13 cellular contexts compared by ENCODE assay signal in the genomic region with DNA sequence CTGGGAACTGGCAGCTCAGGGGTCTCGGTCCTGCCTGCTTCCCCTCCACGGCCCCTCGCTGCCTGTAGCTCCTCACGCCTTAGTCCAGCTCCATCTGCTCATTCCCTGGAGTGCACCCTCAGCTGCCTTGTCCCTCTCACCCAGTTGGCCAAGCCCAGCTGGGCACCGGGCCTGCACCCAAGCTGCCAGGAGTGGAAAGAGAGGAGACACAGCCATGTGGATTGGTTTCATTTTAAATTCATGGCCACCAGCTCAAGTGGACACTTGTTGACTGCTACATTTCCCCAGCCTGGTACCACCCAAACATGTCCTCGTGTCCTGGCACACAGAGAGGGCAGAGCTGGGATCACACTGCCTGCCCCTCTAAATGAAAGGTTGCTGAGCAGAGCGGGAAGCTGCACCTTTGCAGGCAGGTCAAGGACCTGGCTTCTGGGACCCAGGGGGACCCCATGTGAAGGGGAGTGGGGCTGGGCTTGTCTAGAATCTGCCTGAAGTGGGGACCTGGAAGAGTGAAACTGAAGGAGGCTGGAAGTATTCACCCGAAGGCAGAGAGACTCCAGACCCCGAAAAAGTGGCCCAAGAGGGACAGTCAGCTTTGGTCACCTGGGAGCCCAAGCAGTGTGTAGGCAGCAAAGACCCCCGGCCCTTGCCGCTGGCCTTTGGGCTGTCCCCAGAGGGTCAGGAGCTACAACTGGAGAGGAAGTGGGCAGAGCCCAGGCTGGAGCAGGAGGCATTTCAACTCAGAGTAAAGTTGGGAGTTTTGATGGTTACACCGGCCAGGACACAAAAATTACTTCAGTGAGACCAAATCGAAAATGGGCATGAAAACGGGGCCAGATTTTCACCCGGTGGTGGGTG. TPM values are rescaled to one million over a fixed set of nuclear protein-coding genes. Genes with fewer than 3 reads are reported as not detected.
DNase-seq lines count a peak whose midpoint lies in the region; TF ChIP-seq lines count a peak whose summit lies in the region.
"Had no signal": no experiment of that assay in that cellular context is flagged by ENCODE, and none has a peak within 500 bp of the region (broad histone marks: within the 10 kb centered on the region; RNA-seq: fewer than 3 reads in every experiment).

No MANE protein-coding gene starts in this region.

- TF ChIP-seq CTCF in breast epithelium (IDR thresholded peaks at IDR 0.05) = no peak
- TF ChIP-seq CTCF in GM10266 (IDR thresholded peaks at IDR 0.05; ENCODE audit: control insufficient read depth, insufficient read depth, low read depth, missing control alignments) = no peak

- peaks cover 6 to 12% of the 10 kb centered on the region in 2 donors for H3K4me1 ChIP-seq in breast epithelium

- peak overlapping the region; percentile 87 to 88 for H3K27ac ChIP-seq in breast epithelium

- DNase-seq in C1 segment of cervical spinal cord (lab: John Stamatoyannopoulos, UW) (peak in 8 of 14 donors; percentile 18 to 53 (median 38)), breast epithelium (ENCODE audit: low spot score in 2 of 2) (no peak), hippocampal formation (lab: John Stamatoyannopoulos, UW) (peak; percentile 36 to 46), posterior cingulate gyrus (peak in 7 of 10 donors; percentile 52 to 94 (median 66)), GM10266 (ENCODE audit: extremely low spot score) (no peak), HPDE6-E6E7 (ENCODE audit: extremely low spot score) (no peak), DMS 273 treated with DMSO at 0.1 percent for 48 hours (lab: John Stamatoyannopoulos, UW) (no peak), dermis blood vessel endothelial cell (no peak)
- DNase-seq: activated naive CD4-positive, alpha-beta T cell treated with anti-CD3 and anti-CD28 coated beads for 36 hours; natural killer cell; stimulated activated CD4-positive, alpha-beta T cell treated with anti-CD3 and anti-CD28 coated beads, Interleukin-2, amount 100 ng/mL, for 24 hours; stimulated activated naive CD8-positive, alpha-beta T cell treated with anti-CD3 and anti-CD28 coated beads, Interleukin-15, Interleukin-2, amounts not matched to agents 100 U/mL and 50 U/mL, for 24 hours; T-cell had no signal

- no peaks in the 10 kb centered on the region for H3K27me3 ChIP-seq in breast epithelium

- H3K9me3 ChIP-seq in breast epithelium = no peaks in the 10 kb centered on the region

- TF ChIP-seq POLR2A in breast epithelium (IDR thresholded peaks at IDR 0.05) = no peak

- intact Hi-C loops in breast epithelium (cut with DNase I; ENCODE audit: low total_unique reads) (no loop called here), posterior cingulate gyrus (cut with DNase I) (no loop called here)

- no peaks in the 10 kb centered on the region for H3K36me3 ChIP-seq in breast epithelium

- H3K4me3 ChIP-seq in breast epithelium = no peak overlapping the region

RNA-seq across cellular contexts. Expression of a gene that starts 15.0 kb away (rescaled TPM):
- total RNA-seq in breast epithelium (100 to 1,000 TPM in 2 of 3 donors, 10 to 100 TPM in 1; 81.9 to 235 (median 107) TPM), dermis blood vessel endothelial cell (92.8 and 95.6 TPM in 2 replicates)

Comparison
In these comparisons a context has a peak if more than half of its experiments do, and no peak if none do; other contexts are left out.
1. DNase-seq: peak in C1 segment of cervical spinal cord (8 of 14), hippocampal formation (2 of 2) and posterior cingulate gyrus (7 of 10); none in breast epithelium (0 of 2), GM10266 (single experiment), HPDE6-E6E7 (single experiment), DMS 273 treated with DMSO at 0.1 percent for 48 hours (single experiment) and dermis blood vessel endothelial cell (single experiment).